Comparison of ENCODE assay signal across 20 cellular contexts in the genomic region with DNA sequence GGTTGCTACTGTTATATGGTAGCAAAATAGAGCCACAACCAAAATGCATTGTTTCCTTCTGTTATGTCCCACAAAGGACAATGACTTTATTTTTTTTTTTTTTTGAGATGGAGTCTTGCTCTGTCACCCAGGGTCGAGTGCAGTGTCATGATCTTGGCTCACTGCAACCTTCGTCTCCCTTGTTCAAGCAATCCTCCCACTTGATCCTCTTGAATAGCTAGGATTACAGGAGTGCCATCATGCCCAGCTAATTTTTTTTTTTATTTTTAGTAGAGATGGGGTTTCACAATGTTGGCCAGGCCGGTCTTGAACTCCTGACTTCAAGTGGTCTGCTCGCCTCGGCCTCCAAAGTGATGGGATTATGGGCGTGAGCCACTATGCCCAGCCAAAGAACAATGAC.
"Had no signal": no experiment of that assay in that cellular context is flagged by ENCODE, and none has a peak within 500 bp of the region (broad histone marks: within the 10 kb centered on the region; RNA-seq: fewer than 3 reads in every experiment).

No MANE protein-coding gene starts in this region.

- H3K4me3 ChIP-seq: colonic mucosa, esophagus squamous epithelium, gastroesophageal sphincter, heart left ventricle, left lung, lower lobe of right lung, mucosa of descending colon had no signal

- H3K9me3 ChIP-seq: colonic mucosa had no signal

- ATAC-seq: effector memory CD8-positive, alpha-beta T cell; esophagus mucosa; gastroesophageal sphincter; left lung; lower lobe of right lung; mucosa of descending colon had no signal

- H3K27ac ChIP-seq: colonic mucosa, epithelial cell of prostate, esophagus squamous epithelium, gastroesophageal sphincter, heart left ventricle, left lung, lower lobe of right lung had no signal

- H3K27me3 ChIP-seq: colonic mucosa, esophagus squamous epithelium, gastroesophageal sphincter, heart left ventricle, left lung had no signal

- H3K4me1 ChIP-seq: colonic mucosa, esophagus squamous epithelium, gastroesophageal sphincter, left lung, lower lobe of right lung had no signal

- DNase-seq: colonic mucosa; cortex of kidney; effector CD8-positive, alpha-beta T cell; effector memory CD8-positive, alpha-beta T cell; endodermal cell; erythroblast; esophagus squamous epithelium; foreskin fibroblast; foreskin melanocyte; hippocampal formation; left cardiac atrium; left lung; lower lobe of right lung; mesenchymal stem cell; mucosa of descending colon; naive B cell had no signal

- H3K36me3 ChIP-seq: colonic mucosa, esophagus squamous epithelium, gastroesophageal sphincter, heart left ventricle, left lung, lower lobe of right lung had no signal
